Comparison of ENCODE assay signal across 8 cellular contexts in genomic region chr9:112717669-112718331, GRCh38. TPM values are rescaled to one million over a fixed set of nuclear protein-coding genes. Genes with fewer than 3 reads are reported as not detected.
DNase-seq lines count a peak whose midpoint lies in the region; ATAC-seq, FAIRE-seq and TF ChIP-seq lines count a peak whose summit lies in the region.

TSS of gene INIP (minus strand) at chr9:112718117. CDS start at chr9:112716485, 1,632 bp downstream.

- peaks cover 0 to under 1% (median 0%) of the 10 kb centered on the region in 3 donors for H3K9me3 Mint-ChIP-seq in T-cell

- peaks cover 19 to 33% (median 26%) of the 10 kb centered on the region in 3 donors for H3K4me1 Mint-ChIP-seq in T-cell

- H3K36me3 Mint-ChIP-seq in T-cell = peaks cover 8% of the 10 kb centered on the region

- FAIRE-seq in GM12892 (lab: Jason Lieb, UNC) = peak; percentile 82

- POLR2A ChIA-PET in T-cell (lab: Charles Lee) = interaction anchor here (0.5 to 2.1 kb wide), 15 partner anchors 10 to 1893 kb away, joined by 3 to 16 read pairs (median 4); partner anchors contain the start of genes HSDL2 (in 1 of the 2), KIAA1958 (in 1 of the 2) and TMEM268 (in 1 of the 2)

- H3K4me3 Mint-ChIP-seq in T-cell = peak within 1 kb of the TSS; percentile 83 to 98 (median 97)

- H3K27ac Mint-ChIP-seq in T-cell = peak within 1 kb of the TSS; percentile 98

- peak; percentile 85 for DNase-seq in GM12892 (ENCODE audit: insufficient read length)
- DNase-seq in NCI-H1436 treated with DMSO at 0.1 percent for 48 hours (lab: John Stamatoyannopoulos, UW) = peak; percentile 92
- DNase-seq in T-cell = peak; percentile 92 to 99 (median 97)
- peak; percentile 95 for DNase-seq in amniotic epithelial cell (ENCODE audit: low read depth)
- peak; percentile 96 for DNase-seq in left ventricle myocardium inferior
- peak; percentile 95 for DNase-seq in prostate gland (ENCODE audit: low spot score)

- intact Hi-C loops in left ventricle myocardium inferior (cut with micrococcal nuclease) (no loop called here), prostate gland (cut with DNase I) (loop anchor here (5.0 to 10.0 kb wide), 5 partner anchors 35 to 383 kb away; partner anchors contain the start of genes HSDL2, KIAA1958, PTBP3 and SNX30)

- no peaks in the 10 kb centered on the region for H3K27me3 Mint-ChIP-seq in T-cell

- under 1% methylated on average over 50 of the region's 51 CpGs for WGBS in prostate gland
- WGBS in urinary bladder = under 1% methylated on average over 51 of the region's 51 CpGs

- H3K36me3 ChIP-seq in left ventricle myocardium inferior = peaks cover 20% of the 10 kb centered on the region
- H3K36me3 ChIP-seq in prostate gland = no peaks in the 10 kb centered on the region
- no peaks in the 10 kb centered on the region for H3K36me3 ChIP-seq in urinary bladder (ENCODE audit: insufficient read depth)

- H3K4me1 ChIP-seq in left ventricle myocardium inferior (peaks cover 19% of the 10 kb centered on the region), prostate gland (replicated peaks) (no peaks in the 10 kb centered on the region), urinary bladder (ENCODE audit: insufficient read depth) (no peaks in the 10 kb centered on the region)

- peaks cover 8% of the 10 kb centered on the region for H3K9me3 ChIP-seq in left ventricle myocardium inferior (replicated peaks)
- H3K9me3 ChIP-seq in prostate gland = no peaks in the 10 kb centered on the region

- H3K27me3 ChIP-seq in left ventricle myocardium inferior (ENCODE audit: low read depth) (no peaks in the 10 kb centered on the region), prostate gland (replicated peaks; ENCODE audit: insufficient read depth) (no peaks in the 10 kb centered on the region)

- TF ChIP-seq POLR2A in GM12892 (IDR thresholded peaks at IDR 0.05; ENCODE audit: low read depth, low read length) (peak; percentile 77), prostate gland (IDR thresholded peaks at IDR 0.05) (peak; percentile 86)

- H3K27ac ChIP-seq in left ventricle myocardium inferior (replicated peaks) = peak within 1 kb of the TSS; percentile 93
- peak within 1 kb of the TSS; percentile 85 to 87 for H3K27ac ChIP-seq in prostate gland
- peak within 1 kb of the TSS; percentile 96 for H3K27ac ChIP-seq in urinary bladder (ENCODE audit: low read depth)

- TF ChIP-seq CTCF in left ventricle myocardium inferior (IDR thresholded peaks at IDR 0.05; ENCODE audit: borderline replicate concordance) = peak; percentile 5
- TF ChIP-seq CTCF in prostate gland (IDR thresholded peaks at IDR 0.05) = peak in 3 of 4 experiments; percentile 13 to 29 (median 23)

- CTCF ChIA-PET in T-cell (lab: Charles Lee) = interaction anchor here (0.6 to 1.8 kb wide), 15 partner anchors 13 to 1057 kb away, joined by 3 to 26 read pairs (median 4); partner anchors contain the start of genes GNG10 (in 1 of the 2), HSDL2 (in 1 of the 2), KIAA1958 (in 1 of the 2) and SNX30 (in 1 of the 2)

- H3K4me3 ChIP-seq in left ventricle myocardium inferior = peak within 1 kb of the TSS; percentile 88
- H3K4me3 ChIP-seq in prostate gland = peak within 1 kb of the TSS; percentile 63 to 74
- H3K4me3 ChIP-seq in urinary bladder (ENCODE audit: low read depth, low read length) = peak within 1 kb of the TSS; percentile 89

- ATAC-seq in HG02852 (IDR thresholded peaks at IDR 0.05; ENCODE audit: unreplicated experiment) (peak; percentile 95), T-cell (replicated peaks in 1 of 4) (peak; percentile 91 to 96 (median 93))

RNA-seq across cellular contexts. Expression of gene INIP, which starts in this region (rescaled TPM):
- 21.3 TPM for polyA plus RNA-seq in GM12892 (2012; ENCODE audit: missing spikeins)
- total RNA-seq in T-cell (10 to 100 TPM; 13.6 to 27.4 (median 22.6) TPM), left ventricle myocardium inferior (15.2 TPM), prostate gland (10 to 100 TPM; 21.0 to 36.6 TPM), urinary bladder (25.9 TPM)
- polyA plus RNA-seq in urinary bladder = 10.4 TPM

Comparison
In these comparisons a context has a peak if more than half of its experiments do, and no peak if none do; other contexts are left out.
1. Peak in every context shown above with its lines: DNase-seq, ATAC-seq, H3K4me3 ChIP-seq and H3K27ac ChIP-seq.